8 cellular contexts compared by ENCODE assay signal in genomic region chrX:109536439-109537323, GRCh38. TPM values are rescaled to one million over a fixed set of nuclear protein-coding genes. Genes with fewer than 3 reads are reported as not detected.
DNase-seq lines count a peak whose midpoint lies in the region; ATAC-seq, FAIRE-seq and TF ChIP-seq lines count a peak whose summit lies in the region.

TSS of gene NXT2 (plus strand) at chrX:109536844. CDS start at chrX:109537007, 163 bp downstream.

- no peaks in the 10 kb centered on the region for H3K79me1 ChIP-seq in IMR-90 (ENCODE audit: low read depth in 1 of 2, low read length in 2 of 2)

- peak within 1 kb of the TSS; percentile 95 for H3K4me2 ChIP-seq in IMR-90 (ENCODE audit: low read depth, low read length)
- H3K4me2 ChIP-seq in OCI-LY7 (ENCODE audit: low read length) = peak within 1 kb of the TSS; percentile 81
- peak within 1 kb of the TSS; percentile 81 for H3K4me2 ChIP-seq in endothelial cell of umbilical vein (ENCODE audit: insufficient read depth, low read length)

- H3K36me3 ChIP-seq in IMR-90 (ENCODE audit: control insufficient read depth, insufficient read depth, low read length) = no peaks in the 10 kb centered on the region
- no peaks in the 10 kb centered on the region for H3K36me3 ChIP-seq in OCI-LY7 (ENCODE audit: insufficient read depth, low read length)
- no peaks in the 10 kb centered on the region for H3K36me3 ChIP-seq in endothelial cell of umbilical vein (ENCODE audit: control insufficient read depth in 2 of 2, extremely low read depth in 1 of 2, insufficient read depth in 2 of 2, low read length in 2 of 2)

- H3K56ac ChIP-seq in IMR-90 (ENCODE audit: extremely low read depth, insufficient read depth, low read length) = peak within 1 kb of the TSS; percentile 87

- H4K5ac ChIP-seq in IMR-90 (ENCODE audit: low read depth, low read length) = peak within 1 kb of the TSS; percentile 99

- H4K8ac ChIP-seq in IMR-90 (ENCODE audit: low read depth in 2 of 2, low read length in 2 of 2) = peak within 1 kb of the TSS; percentile 31 to 98

- H3K18ac ChIP-seq in IMR-90 (ENCODE audit: low read depth, low read length) = peak within 1 kb of the TSS; percentile 98

- no peaks in the 10 kb centered on the region for H4K20me1 ChIP-seq in IMR-90 (ENCODE audit: insufficient read depth, low read length)
- no peaks in the 10 kb centered on the region for H4K20me1 ChIP-seq in OCI-LY7 (ENCODE audit: insufficient read depth, low read length)
- H4K20me1 ChIP-seq in endothelial cell of umbilical vein (replicated peaks; ENCODE audit: control insufficient read depth, extremely low read depth, insufficient read depth, low read length) = no peaks in the 10 kb centered on the region

- H3K9me3 ChIP-seq in IMR-90 (ENCODE audit: control insufficient read depth, insufficient read depth, low read length) (no peaks in the 10 kb centered on the region), OCI-LY7 (ENCODE audit: low read length) (peaks cover 16% of the 10 kb centered on the region; the same call in 1 of the 2 replicates), endothelial cell of umbilical vein (replicated peaks; ENCODE audit: control insufficient read depth, insufficient read depth, low read length) (no peaks in the 10 kb centered on the region)

- H2BK20ac ChIP-seq in IMR-90 (ENCODE audit: low read depth, low read length) = no peak within 1 kb of the TSS

- H2AFZ ChIP-seq in IMR-90 (replicated peaks; ENCODE audit: low read length, poor library complexity) = peak within 1 kb of the TSS; percentile 96
- peak within 1 kb of the TSS; percentile 89 for H2AFZ ChIP-seq in OCI-LY7 (ENCODE audit: low read length)
- peak within 1 kb of the TSS; percentile 84 for H2AFZ ChIP-seq in endothelial cell of umbilical vein (ENCODE audit: low read depth, low read length)

- H3K23ac ChIP-seq in IMR-90 (ENCODE audit: low read depth, low read length) = 0 out of 2 replicates have a peak within 1 kb of the TSS, but pooled peaks have one; percentile 45

- H4K91ac ChIP-seq in IMR-90 (ENCODE audit: insufficient read depth, low read depth, low read length) = peak within 1 kb of the TSS; percentile 74; the same call in 1 of the 2 replicates

- peak within 1 kb of the TSS; percentile 89 for H3K4ac ChIP-seq in IMR-90 (ENCODE audit: low read depth, low read length)

- peak within 1 kb of the TSS; percentile 77 for H2BK120ac ChIP-seq in IMR-90 (ENCODE audit: low read depth, low read length)

- TF ChIP-seq POLR2A in IMR-90 (IDR thresholded peaks at IDR 0.05; ENCODE audit: low read depth, low read length) (peak; percentile 92), endothelial cell of umbilical vein (IDR thresholded peaks at IDR 0.05; ENCODE audit: low read depth, low read length) (peak; percentile 85)

- no peak for TF ChIP-seq CTCF in IMR-90 (conservative IDR thresholded peaks at IDR 0.05; ENCODE audit: low read depth, low read length)
- no peak for TF ChIP-seq CTCF in OCI-LY7 (conservative IDR thresholded peaks at IDR 0.05; ENCODE audit: low read length)
- no peak for TF ChIP-seq CTCF in endothelial cell of umbilical vein (IDR thresholded peaks at IDR 0.05; ENCODE audit: extremely low read depth in 1 of 2, insufficient read depth in 1 of 2, low read depth in 1 of 2, low read length in 2 of 2)

- no peak for TF ChIP-seq RAD21 in IMR-90 (IDR thresholded peaks at IDR 0.05; ENCODE audit: low read length)

- peak within 1 kb of the TSS; percentile 97 for H3K4me3 ChIP-seq in IMR-90 (ENCODE audit: insufficient read depth, low read depth, low read length)
- H3K4me3 ChIP-seq in OCI-LY7 (ENCODE audit: low read depth, low read length, poor library complexity, severe bottlenecking) = peak within 1 kb of the TSS; percentile 91
- peak within 1 kb of the TSS; percentile 28 to 91 (median 74) for H3K4me3 ChIP-seq in endothelial cell of umbilical vein (replicated peaks in 1 of 3; ENCODE audit: insufficient read depth in 1 of 3, low read depth in 1 of 3, low read length in 3 of 3)

- DNase-seq in DMS114 treated with DMSO at 0.1 percent for 48 hours (lab: John Stamatoyannopoulos, UW; ENCODE audit: unreplicated experiment) = peak; percentile 85
- peak; percentile 90 for DNase-seq in IMR-90
- DNase-seq in OCI-LY7 (ENCODE audit: low spot score) = peak; percentile 90
- DNase-seq in activated T-cell treated with anti-CD3 and anti-CD28 coated beads for 1 hour (ENCODE audit: low read depth) = peak; percentile 66
- DNase-seq in endothelial cell of umbilical vein (ENCODE audit: low read depth, low spot score) = peak; percentile 91
- peak; percentile 89 for DNase-seq in midbrain (lab: John Stamatoyannopoulos, UW)
- peak; percentile 72 to 81 for DNase-seq in stimulated activated CD8-positive, alpha-beta memory T cell treated with anti-CD3 and anti-CD28 coated beads, Interleukin-15, amount 100 ng/mL, for 48 hours (ENCODE audit: low read depth in 2 of 2)

- H3K79me2 ChIP-seq in OCI-LY7 (ENCODE audit: insufficient read depth, low read depth, low read length) = peaks cover 7% of the 10 kb centered on the region; the same call in 1 of the 2 replicates
- no peaks in the 10 kb centered on the region for H3K79me2 ChIP-seq in endothelial cell of umbilical vein (ENCODE audit: control insufficient read depth, insufficient read depth, low read length)

- dilution Hi-C loops in IMR-90 (cut with HindIII; ENCODE audit: low sequenced_read_pairs, unreplicated experiment) = no loop called here
- dilution Hi-C loops in endothelial cell of umbilical vein (cut with MboI; ENCODE audit: extremely low pct_ligation_motif_present, low sequenced_read_pairs) = no loop called here

- H3K27ac ChIP-seq in IMR-90 (ENCODE audit: insufficient read depth, low read length) (peak within 1 kb of the TSS; percentile 94), OCI-LY7 (ENCODE audit: low read depth, low read length, poor library complexity, severe bottlenecking) (peak within 1 kb of the TSS; percentile 77), endothelial cell of umbilical vein (ENCODE audit: insufficient read depth, low read depth, low read length) (peak within 1 kb of the TSS; percentile 89)

- peak; percentile 75 for FAIRE-seq in endothelial cell of umbilical vein (lab: Jason Lieb, UNC)

- no peaks in the 10 kb centered on the region for H3K4me1 ChIP-seq in IMR-90 (ENCODE audit: control insufficient read depth, insufficient read depth, low read length)
- peaks cover 26% of the 10 kb centered on the region for H3K4me1 ChIP-seq in OCI-LY7 (ENCODE audit: insufficient read depth, low read length, poor library complexity, severe bottlenecking)
- peaks cover 12% of the 10 kb centered on the region for H3K4me1 ChIP-seq in endothelial cell of umbilical vein (ENCODE audit: control insufficient read depth, extremely low read depth, insufficient read depth, low read length)

- POLR2A ChIA-PET in IMR-90 (lab: Charles Lee; ENCODE audit: unreplicated experiment) = interaction anchor here (0.5 to 0.6 kb wide), 4 partner anchors 224 to 479 kb away, joined by 3 to 8 read pairs (median 4); no protein-coding TSS in a partner anchor
- POLR2A ChIA-PET in OCI-LY7 (lab: Charles Lee) = interaction anchor here (0.6 to 1.0 kb wide), 4 partner anchors 12 to 1817 kb away, joined by 3 read pairs; no protein-coding TSS in a partner anchor
- POLR2A ChIA-PET in endothelial cell of umbilical vein (lab: Charles Lee) = no interaction called here

- in situ Hi-C loops in IMR-90 (cut with MboI; ENCODE audit: low sequenced_read_pairs) = no loop called here

- intact Hi-C loops in IMR-90 (cut with micrococcal nuclease) = no loop called here
- intact Hi-C loops in OCI-LY7 (cut with micrococcal nuclease; ENCODE audit: unreplicated experiment) = loop anchor here (2.0 kb wide), 1 partner anchor 50 kb away; no protein-coding TSS in a partner anchor
- intact Hi-C loops in endothelial cell of umbilical vein (cut with micrococcal nuclease) = loop anchor here (2.0 to 10.0 kb wide), 5 partner anchors 49 to 416 kb away; partner anchors contain the start of gene ACSL4

- no peaks in the 10 kb centered on the region for H3K9me2 ChIP-seq in OCI-LY7 (ENCODE audit: insufficient read depth, low read length)

- no peak within 1 kb of the TSS for H2AK5ac ChIP-seq in IMR-90 (ENCODE audit: low read depth, low read length)

- no peaks in the 10 kb centered on the region for H3K9me1 ChIP-seq in IMR-90 (ENCODE audit: insufficient read depth, low read length)
- no peaks in the 10 kb centered on the region for H3K9me1 ChIP-seq in endothelial cell of umbilical vein (replicated peaks; ENCODE audit: control insufficient read depth, extremely low read depth, insufficient read depth, low read length)

- ATAC-seq in GM21529 (IDR thresholded peaks at IDR 0.05; ENCODE audit: unreplicated experiment) (peak; percentile 96), IMR-90 (ENCODE audit: low read depth) (peak; percentile 100)

- WGBS in IMR-90 (ENCODE audit: extremely low coverage in 2 of 2, insufficient read length in 1 of 2), 2 experiments = 23% methylated on average over 7 of the region's 43 CpGs; no CpG with 5 or more reads in 1 of the 2 experiments

- CTCF ChIA-PET in IMR-90 (lab: Yijun Ruan, JAX) (no interaction called here), OCI-LY7 (lab: Charles Lee; ENCODE audit: unreplicated experiment) (interaction anchor here (0.5 to 1.0 kb wide), 3 partner anchors 42 to 1157 kb away, joined by 3 read pairs; no protein-coding TSS in a partner anchor), endothelial cell of umbilical vein (lab: Charles Lee) (interaction anchor here (0.7 to 2.1 kb wide), 5 partner anchors 48 to 354 kb away, joined by 3 to 13 read pairs (median 8); no protein-coding TSS in a partner anchor)

- no peak within 1 kb of the TSS; the same call in 2 of the 3 replicates for H2BK15ac ChIP-seq in IMR-90 (ENCODE audit: low read depth, low read length)

- H2BK5ac ChIP-seq in IMR-90 (ENCODE audit: low read depth, low read length, poor library complexity, severe bottlenecking) = peak within 1 kb of the TSS; percentile 96

- H3K27me3 ChIP-seq in IMR-90 (ENCODE audit: control insufficient read depth, insufficient read depth, low read length) (no peaks in the 10 kb centered on the region), endothelial cell of umbilical vein (ENCODE audit: control insufficient read depth in 2 of 2, insufficient read depth in 2 of 2, low read length in 2 of 2) (no peaks in the 10 kb centered on the region)

- H3K9ac ChIP-seq in IMR-90 (ENCODE audit: low read depth, low read length) = peak within 1 kb of the TSS; percentile 97
- H3K9ac ChIP-seq in endothelial cell of umbilical vein (replicated peaks; ENCODE audit: extremely low read depth, insufficient read depth, low read length) = peak within 1 kb of the TSS; percentile 90

- H2AK9ac ChIP-seq in IMR-90 (replicated peaks; ENCODE audit: low read depth, low read length, poor library complexity) = peak within 1 kb of the TSS; percentile 33

- H3K14ac ChIP-seq in IMR-90 (replicated peaks; ENCODE audit: low read depth, low read length) = peak within 1 kb of the TSS; percentile 84; the same call in 1 of the 2 replicates

- no TSS peak for BruUV-seq in IMR-90 (replicated peaks; lab: Mats Ljungman, UMichigan)
- no TSS peak for BruUV-seq in OCI-LY7 (replicated peaks; lab: Mats Ljungman, UMichigan)
- TSS peak; percentile 99 for BruUV-seq in endothelial cell of umbilical vein (replicated peaks; lab: Mats Ljungman, UMichigan)

RNA-seq across cellular contexts. Expression of gene NXT2, which starts in this region (rescaled TPM):
- 8.1 and 11.7 TPM in 2 replicates for total RNA-seq in IMR-90 (2012; rRNA removed)
- polyA plus RNA-seq in IMR-90 (2012; rRNA removed) = 2.5 and 3.6 TPM in 2 replicates
- 0.41 and 0.83 TPM in 2 replicates for polyA plus RNA-seq in IMR-90 (2012; cell fraction: cytosol; rRNA removed)
- 0.08 and 0.92 TPM in 2 replicates for polyA plus RNA-seq in IMR-90 (2012; cell fraction: nucleus; rRNA removed; ENCODE audit: low replicate concordance)
- 12.3 and 24.8 TPM in 2 replicates for total RNA-seq in OCI-LY7 (2014; rRNA removed; shearing (Covaris generic))
- 19.0 and 22.3 TPM in 2 replicates for total RNA-seq in OCI-LY7 (2022)
- total RNA-seq in endothelial cell of umbilical vein = 3.8 and 5.3 TPM in 2 replicates
- 2.0 and 2.2 TPM in 2 replicates for polyA plus RNA-seq in endothelial cell of umbilical vein
- 2.5 and 2.9 TPM in 2 replicates for polyA plus RNA-seq in endothelial cell of umbilical vein (2011; cell fraction: cytosol; rRNA removed)
- 1.2 and 1.8 TPM in 2 replicates for polyA plus RNA-seq in endothelial cell of umbilical vein (2011; cell fraction: nucleus; rRNA removed)
- 2.5 and 5.3 TPM in 2 replicates for polyA plus RNA-seq in endothelial cell of umbilical vein (2012)
- 3.9 and 5.1 TPM in 2 replicates for polyA minus RNA-seq in endothelial cell of umbilical vein
- 4.1 TPM for polyA minus RNA-seq in endothelial cell of umbilical vein (2011; cell fraction: cytosol; rRNA and poly(A)+ RNA removed)
- 0.82 and 2.3 TPM in 2 replicates for polyA minus RNA-seq in endothelial cell of umbilical vein (2011; cell fraction: nucleus; rRNA and poly(A)+ RNA removed)

Comparison
In these comparisons a context has a peak if more than half of its experiments do, and no peak if none do; other contexts are left out.
1. Peak in every context shown above with its lines: DNase-seq, ATAC-seq, H3K4me3 ChIP-seq and H3K27ac ChIP-seq.